8 cellular contexts compared by ENCODE assay signal in the genomic region with DNA sequence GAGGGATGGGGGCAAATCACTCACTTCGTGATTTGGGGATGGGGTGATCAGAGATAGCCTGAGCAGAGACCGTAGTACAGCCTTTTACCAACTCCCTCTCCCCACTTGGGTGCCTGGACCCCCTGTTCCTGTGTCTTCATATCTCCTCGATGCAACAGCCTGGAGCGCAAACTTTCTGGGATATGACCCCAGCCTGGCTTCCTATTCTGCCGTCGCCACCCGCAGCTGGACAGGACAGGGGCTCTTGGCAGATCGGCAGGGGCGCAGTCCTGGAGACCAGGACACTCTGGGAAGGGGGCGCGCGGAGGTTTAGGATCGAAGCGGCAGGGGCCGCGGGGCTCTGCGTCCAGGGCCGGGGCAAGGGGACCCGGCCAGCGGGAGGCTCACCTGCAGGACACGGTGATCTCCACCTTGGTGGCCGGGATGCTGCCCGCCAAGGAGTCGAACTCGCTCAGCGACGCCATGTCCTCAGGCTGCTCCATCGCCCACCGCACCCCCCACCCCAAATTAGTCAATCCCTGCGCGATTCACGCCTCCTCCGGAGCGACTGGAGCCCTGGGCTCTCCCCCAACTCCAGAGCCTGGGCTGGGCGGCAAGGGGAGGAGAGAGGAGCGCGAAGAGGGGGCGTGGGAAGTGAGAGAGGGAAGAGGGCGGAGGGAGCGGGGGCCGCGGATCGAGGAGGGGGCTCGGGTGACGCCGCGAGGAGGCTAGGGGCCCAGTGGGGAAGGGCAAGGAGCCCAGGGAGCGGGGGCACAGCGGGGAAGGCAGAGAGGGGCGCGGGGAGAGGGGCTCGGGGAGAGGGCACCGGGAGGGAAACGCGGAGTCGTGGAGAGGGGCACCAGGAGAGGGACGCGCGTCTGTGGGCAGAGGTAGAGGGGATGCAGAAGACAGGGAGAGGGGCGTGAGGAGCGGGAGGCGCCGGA. TPM values are rescaled to one million over a fixed set of nuclear protein-coding genes. Genes with fewer than 3 reads are reported as not detected.
DNase-seq lines count a peak whose midpoint lies in the region; ATAC-seq and TF ChIP-seq lines count a peak whose summit lies in the region.

A gene (minus strand): TSS at position 549 of the 923 bp plus-strand sequence. CDS start 67 bp downstream, at position 482.

- H2BK5ac ChIP-seq in H9 (ENCODE audit: insufficient read length, low read length), result no peak within 1 kb of the TSS

- H2AFZ ChIP-seq in H9 (ENCODE audit: low read length), result no peak within 1 kb of the TSS

- no CpG with 5 or more reads among the region's 63 CpGs for WGBS in H9 (ENCODE audit: extremely low coverage, insufficient read length, low lambda C conversion rate)
- 13 to 24% (median 18%) methylated on average over 50 to 63 of the region's 63 CpGs for WGBS in psoas muscle, 3 donors

- H3K23me2 ChIP-seq in H9 (ENCODE audit: insufficient read length, low read depth, low read length, poor library complexity, severe bottlenecking), result peaks cover 17% of the 10 kb centered on the region

- no peak within 1 kb of the TSS for H3K27ac Mint-ChIP-seq in H9
- no peak within 1 kb of the TSS for H3K27ac Mint-ChIP-seq in T-cell

- ATAC-seq in T-cell (replicated peaks in 1 of 4), result peak in 3 of 4 experiments; percentile 5 to 11 (median 9)
- ATAC-seq in psoas muscle, result no peak

- H2BK20ac ChIP-seq in H9 (ENCODE audit: low read depth, low read length, poor library complexity, severe bottlenecking), result no peak within 1 kb of the TSS

- no peaks in the 10 kb centered on the region; a peak in 1 of 7 replicates for H3K36me3 Mint-ChIP-seq in H9 (ENCODE audit: insufficient read depth in 1 of 3, low read depth in 3 of 3)
- no peaks in the 10 kb centered on the region for H3K36me3 Mint-ChIP-seq in T-cell

- no peak within 1 kb of the TSS for H4K8ac ChIP-seq in H9 (replicated peaks; ENCODE audit: insufficient read length, low read depth, low read length)

- TF ChIP-seq CTCF in H9 (conservative IDR thresholded peaks at IDR 0.05) (no peak), fibroblast of the aortic adventitia (IDR thresholded peaks at IDR 0.05; ENCODE audit: insufficient read depth, low read length) (no peak), psoas muscle (IDR thresholded peaks at IDR 0.05) (no peak)

- no peak within 1 kb of the TSS for H2BK15ac ChIP-seq in H9 (ENCODE audit: low read depth, low read length)

- H3K9ac ChIP-seq in H9 (ENCODE audit: extremely low read depth, insufficient read length, low read length), result no peak within 1 kb of the TSS

- no peak within 1 kb of the TSS for H3K4ac ChIP-seq in H9 (ENCODE audit: low read depth, low read length)

- H2BK120ac ChIP-seq in H9 (ENCODE audit: low read depth, low read length, poor library complexity, severe bottlenecking), result no peak within 1 kb of the TSS

- no peak within 1 kb of the TSS for H4K91ac ChIP-seq in H9 (ENCODE audit: insufficient read length, low read depth, low read length)

- no peak for DNase-seq in H9
- no peak for DNase-seq in T-cell
- DNase-seq in fibroblast of the aortic adventitia (ENCODE audit: low read depth), result no peak
- DNase-seq in psoas muscle, result no peak
- DNase-seq in NCI-H1092 treated with DMSO at 0.1 percent for 48 hours (lab: John Stamatoyannopoulos, UW), result no peak
- no peak for DNase-seq in HT-29 (ENCODE audit: low spot score)
- no peak for DNase-seq in AML-193 (lab: John Stamatoyannopoulos, UW)
- DNase-seq in cortex of kidney (lab: John Stamatoyannopoulos, UW), result no peak

- H3K4me1 ChIP-seq in H9 (ENCODE audit: insufficient read depth, low read length), result peaks cover 3% of the 10 kb centered on the region; the same call in 1 of the 2 replicates
- peaks cover 41% of the 10 kb centered on the region for H3K4me1 ChIP-seq in psoas muscle

- H3K14ac ChIP-seq in H9 (ENCODE audit: insufficient read depth, low read length), result no peak within 1 kb of the TSS

- POLR2A ChIA-PET in T-cell (lab: Charles Lee), result no interaction called here

- H3K9me3 Mint-ChIP-seq in H9 (no peaks in the 10 kb centered on the region), T-cell (no peaks in the 10 kb centered on the region)

- H3K36me3 ChIP-seq in psoas muscle (ENCODE audit: insufficient read depth in 1 of 2, low read depth in 1 of 2), result no peaks in the 10 kb centered on the region

- H4K20me1 ChIP-seq in H9 (ENCODE audit: control insufficient read depth, insufficient read depth, insufficient read length), result no peaks in the 10 kb centered on the region

- peak within 1 kb of the TSS; percentile 58 for H3K4me2 ChIP-seq in H9 (ENCODE audit: insufficient read depth, insufficient read length, low read length)

- H3K4me1 Mint-ChIP-seq in H9, result peaks cover 19 to 23% of the 10 kb centered on the region in 2 experiments
- peaks cover 7 to 14% (median 13%) of the 10 kb centered on the region in 3 donors for H3K4me1 Mint-ChIP-seq in T-cell

- H2AK5ac ChIP-seq in H9 (ENCODE audit: insufficient read length, low read length), result no peak within 1 kb of the TSS

- H3K27ac ChIP-seq in H9 (ENCODE audit: insufficient read length, low read depth, low read length) (no peak within 1 kb of the TSS), psoas muscle (peak within 1 kb of the TSS; percentile 81)

- H3K9me3 ChIP-seq in H9 (ENCODE audit: control insufficient read depth, low read depth, low read length) (no peaks in the 10 kb centered on the region), psoas muscle (no peaks in the 10 kb centered on the region)

- H3K79me1 ChIP-seq in H9 (ENCODE audit: insufficient read depth, low read depth, low read length, poor library complexity, severe bottlenecking), result no peaks in the 10 kb centered on the region

- H3K18ac ChIP-seq in H9 (ENCODE audit: insufficient read length, low read depth, low read length), result no peak within 1 kb of the TSS

- peaks cover 28% of the 10 kb centered on the region; the same call in 1 of the 2 replicates for H3K27me3 ChIP-seq in H9 (ENCODE audit: insufficient read depth, low read length)
- H3K27me3 ChIP-seq in psoas muscle (ENCODE audit: insufficient read depth in 3 of 3, low read length in 2 of 3), result peaks cover 0 to 4% (median 0%) of the 10 kb centered on the region in 3 donors

- no peaks in the 10 kb centered on the region for H3K79me2 ChIP-seq in H9 (ENCODE audit: insufficient read depth, low read length)

- H3K23ac ChIP-seq in H9 (ENCODE audit: insufficient read length, low read depth, low read length), result no peak within 1 kb of the TSS

- intact Hi-C loops in psoas muscle (cut with DNase I), result no loop called here

- H3K56ac ChIP-seq in H9 (ENCODE audit: insufficient read length, low read depth, low read length), result no peak within 1 kb of the TSS

- H3K27me3 Mint-ChIP-seq in H9 (ENCODE audit: low read depth) (peaks cover 79% of the 10 kb centered on the region), T-cell (peaks cover 18 to 31% of the 10 kb centered on the region in 2 donors)

- peak within 1 kb of the TSS; percentile 70 to 94 for H3K4me3 Mint-ChIP-seq in H9
- H3K4me3 Mint-ChIP-seq in T-cell, result peak within 1 kb of the TSS; percentile 73 to 74 (median 73)

- no peak within 1 kb of the TSS for H3T11ph ChIP-seq in H9 (ENCODE audit: low read length)

- no peak within 1 kb of the TSS for H2BK12ac ChIP-seq in H9 (ENCODE audit: insufficient read length, low read depth, low read length)

- no peak within 1 kb of the TSS for H4K5ac ChIP-seq in H9 (ENCODE audit: insufficient read length, low read depth, low read length)

- H3K4me3 ChIP-seq in fibroblast of the aortic adventitia (ENCODE audit: low read depth, low read length) (peak within 1 kb of the TSS; percentile 60), psoas muscle (peak within 1 kb of the TSS; percentile 67)

- CTCF ChIA-PET in T-cell (lab: Charles Lee), result no interaction called here

RNA-seq across cellular contexts. Expression of the gene that starts here (rescaled TPM):
- total RNA-seq in H9 (2021) (0.29 and 0.52 TPM in 2 replicates), T-cell (1 to 10 TPM in 3 of 5 donors, under 1 TPM in 2; 0.73 to 1.8 (median 1.1) TPM), fibroblast of the aortic adventitia (ENCODE audit: low replicate concordance) (0.16 and 0.18 TPM in 2 replicates), psoas muscle (1 to 10 TPM in 2 of 4 donors, under 1 TPM in 2; 0.27 to 1.1 (median 0.72) TPM)
- 1 to 10 TPM in 1 of 3 donors, under 1 TPM in 2; 0.03 to 1.7 (median 0.10) TPM for polyA plus RNA-seq in psoas muscle
- 0.10 TPM in 1 of 2 replicates, not detected in the other for total RNA-seq in HT-29 (2014; rRNA removed; shearing (Covaris generic))

Comparison
In these comparisons a context has a peak if more than half of its experiments do, and no peak if none do; other contexts are left out.
1. ATAC-seq: peak in T-cell (3 of 4); none in psoas muscle (0 of 4).